18 cellular contexts compared by ENCODE assay signal in the genomic region with DNA sequence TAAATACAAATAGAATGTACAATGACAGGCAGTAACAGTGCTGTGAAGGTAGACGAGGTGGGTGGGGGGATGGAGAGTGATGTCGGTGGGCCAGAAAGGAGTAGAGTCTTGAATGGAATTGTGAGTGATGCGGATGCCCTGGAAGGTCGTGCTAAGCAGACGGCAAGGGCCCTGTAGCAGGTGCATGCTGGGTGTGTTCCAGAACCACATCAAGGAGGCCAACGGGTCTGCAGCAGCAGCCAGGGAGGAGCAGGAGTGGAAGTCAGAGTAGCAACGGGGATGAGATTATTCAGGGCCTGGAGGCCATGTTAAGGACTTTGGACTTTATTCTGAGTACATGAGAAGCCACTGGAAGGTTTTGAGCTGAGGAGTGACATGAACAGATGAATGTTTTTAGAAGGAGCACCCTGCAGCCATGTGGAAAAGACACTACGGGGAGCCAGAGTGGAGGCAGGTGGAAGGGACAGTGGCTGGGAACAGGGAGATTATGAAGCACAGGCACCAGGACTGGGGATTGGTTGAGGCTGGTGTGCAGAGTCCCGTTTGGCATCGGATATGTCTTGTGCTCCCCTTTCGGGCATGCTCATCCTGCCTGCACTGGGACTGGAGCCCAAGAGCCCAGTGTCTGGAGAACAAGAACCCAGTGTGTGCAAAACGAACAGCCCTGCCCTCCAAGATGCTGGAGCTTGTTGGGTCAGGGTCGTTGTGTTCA.
DNase-seq lines count a peak whose midpoint lies in the region; ATAC-seq and TF ChIP-seq lines count a peak whose summit lies in the region.
"Had no signal": no experiment of that assay in that cellular context is flagged by ENCODE, and none has a peak within 500 bp of the region (broad histone marks: within the 10 kb centered on the region; RNA-seq: fewer than 3 reads in every experiment).

No MANE protein-coding gene starts in this region.

- H3K4me3 Mint-ChIP-seq in neural crest cell, result no peak overlapping the region
- H3K4me3 Mint-ChIP-seq: CD14-positive monocyte, GM23338, IgD-negative memory B cell had no signal

- H3K9me3 Mint-ChIP-seq in neural crest cell, result peaks cover 5% of the 10 kb centered on the region

- peaks cover 26% of the 10 kb centered on the region for H3K4me1 Mint-ChIP-seq in neural crest cell
- H3K4me1 Mint-ChIP-seq: CD14-positive monocyte, IgD-negative memory B cell had no signal

- peak overlapping the region; percentile 57 for H3K27ac Mint-ChIP-seq in neural crest cell (ENCODE audit: unreplicated experiment)
- H3K27ac Mint-ChIP-seq: CD14-positive monocyte, GM23338 had no signal

- H3K4me3 ChIP-seq in dorsolateral prefrontal cortex, result no peak overlapping the region
- H3K4me3 ChIP-seq: GM23338 had no signal

- DNase-seq in cardiac septum (ENCODE audit: low spot score) (peak; percentile 44), Right ventricle myocardium superior (no peak), dorsolateral prefrontal cortex (peak in 1 of 10 donors; percentile 69), neural crest cell (ENCODE audit: low read depth, low spot score) (no peak), NCI-H1694 treated with DMSO at 0.1 percent for 48 hours (lab: John Stamatoyannopoulos, UW) (no peak), NCI-H2107 (lab: John Stamatoyannopoulos, UW) (no peak)
- no peak for DNase-seq in activated naive CD4-positive, alpha-beta T cell treated with anti-CD3 and anti-CD28 coated beads, Interleukin-2, amount 50 U/mL, for 16 hours
- DNase-seq: COR-L47; GDM1; MV-4-11; NCI-H1417 treated with DMSO at 0.1 percent for 48 hours; NCI-H2081 treated with DMSO at 0.1 percent for 48 hours; NCI-H69; NK-92 treated with Interleukin-12 subunit alpha and Interleukin-12 subunit beta, amount 100 ng/mL, for 24 hours had no signal

- no peak for TF ChIP-seq CTCF in dorsolateral prefrontal cortex (IDR thresholded peaks at IDR 0.05 in 54 of 56, conservative IDR thresholded peaks at IDR 0.05 in 2 of 56; ENCODE audit: low read depth in 1 of 56, partially characterized antibody in 56 of 56)
- TF ChIP-seq CTCF in neural crest cell (conservative IDR thresholded peaks at IDR 0.05), result no peak

- intact Hi-C loops in cardiac septum (cut with DNase I) (no loop called here), Right ventricle myocardium superior (cut with DNase I) (no loop called here), dorsolateral prefrontal cortex (cut with DNase I) (no loop called here)

- H3K27ac ChIP-seq in dorsolateral prefrontal cortex, result peak overlapping the region in 41 of 59 donors; percentile 9 to 93 (median 83)

- no peak for TF ChIP-seq POLR2A in GM18505 (IDR thresholded peaks at IDR 0.05; ENCODE audit: borderline replicate concordance, extremely low read depth, insufficient read depth, insufficient read length)

- H3K27me3 ChIP-seq in dorsolateral prefrontal cortex, result no peaks in the 10 kb centered on the region

- H3K27me3 Mint-ChIP-seq in neural crest cell (ENCODE audit: low read depth), result no peaks in the 10 kb centered on the region

- no peak for ATAC-seq in Right ventricle myocardium superior (ENCODE audit: poor library complexity)
- no peak for ATAC-seq in GM18505 (IDR thresholded peaks at IDR 0.05; ENCODE audit: unreplicated experiment)
- ATAC-seq: GM23338 had no signal

- H3K36me3 Mint-ChIP-seq in neural crest cell (ENCODE audit: low read depth), result peaks cover 14% of the 10 kb centered on the region
- H3K36me3 Mint-ChIP-seq: IgD-negative memory B cell had no signal
